22 cellular contexts compared by ENCODE assay signal in the genomic region with DNA sequence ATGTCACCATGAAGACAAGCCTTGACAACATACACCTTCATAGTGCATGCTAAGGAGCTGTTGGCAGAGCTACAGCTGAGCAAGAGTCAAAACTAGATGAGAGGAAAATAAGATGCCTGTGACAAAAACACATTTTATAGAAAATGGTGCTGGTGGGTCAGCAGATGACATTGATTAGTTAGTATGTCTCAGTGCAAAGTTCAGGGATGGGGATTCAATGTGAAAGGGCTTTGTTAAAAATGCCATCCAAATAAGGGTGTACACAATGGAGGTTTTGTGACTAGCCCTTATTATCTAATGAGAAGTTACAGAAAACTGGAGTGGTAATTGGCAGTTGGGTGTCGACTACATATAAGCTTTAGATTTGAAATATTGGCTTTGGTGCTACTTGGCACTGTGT.
A peak's percentile ranks its signal among the peaks of the same experiment; 100 is the strongest.
DNase-seq lines count a peak whose midpoint lies in the region; FAIRE-seq and TF ChIP-seq lines count a peak whose summit lies in the region.
"Had no signal": no experiment of that assay in that cellular context is flagged by ENCODE, and none has a peak within 500 bp of the region (broad histone marks: within the 10 kb centered on the region; RNA-seq: fewer than 3 reads in every experiment).

No MANE protein-coding gene starts in this region.

- H3K4me3 Mint-ChIP-seq in CD14-positive monocyte, result no peak overlapping the region
- H3K4me3 Mint-ChIP-seq: B cell; CD4-positive, CD25-positive, alpha-beta regulatory T cell; CD8-positive, alpha-beta memory T cell; GM23338 had no signal

- peaks cover 0 to 9% (median 5%) of the 10 kb centered on the region in 7 donors for H3K9me3 Mint-ChIP-seq in CD14-positive monocyte
- H3K9me3 Mint-ChIP-seq: CD4-positive, CD25-positive, alpha-beta regulatory T cell; GM23338 had no signal

- no peak for FAIRE-seq in urothelium cell line (lab: Jason Lieb, UNC)
- FAIRE-seq: G401.6, GM12892, GM18507, H54 had no signal

- DNase-seq in NCI-H69 (lab: John Stamatoyannopoulos, UW) (peak; percentile 24), adipocyte (ENCODE audit: low read depth) (no peak), globus pallidus (ENCODE audit: low spot score) (peak; percentile 42), pons (ENCODE audit: low spot score) (peak; percentile 70), CD14-positive monocyte (ENCODE audit: low spot score) (no peak), urothelium cell line (ENCODE audit: low spot score) (no peak), GM23248 (no peak)
- DNase-seq: CD4-positive, CD25-positive, alpha-beta regulatory T cell; CD8-positive, alpha-beta memory T cell; COR-L47; DMS 273 treated with DMSO at 0.1 percent for 48 hours; DMS53; HCEC 1CT had no signal

- H3K36me3 Mint-ChIP-seq in CD14-positive monocyte, result peaks cover 8 to 9% of the 10 kb centered on the region in 2 donors
- H3K36me3 Mint-ChIP-seq: CD4-positive, CD25-positive, alpha-beta regulatory T cell; IgD-negative memory B cell had no signal

- in situ Hi-C loops in GM23248 (cut with MboI), result no loop called here

- H4K20me1 ChIP-seq in GM23248 (ENCODE audit: insufficient read depth), result no peaks in the 10 kb centered on the region

- peaks cover 37 to 44% (median 39%) of the 10 kb centered on the region in 3 donors for H3K27me3 Mint-ChIP-seq in CD14-positive monocyte (ENCODE audit: low read depth in 3 of 3)

- H3K4me1 ChIP-seq in adipocyte (ENCODE audit: control insufficient read depth, insufficient read depth, low read length) (peaks cover 37% of the 10 kb centered on the region), GM23248 (ENCODE audit: insufficient read depth) (peaks cover 18% of the 10 kb centered on the region)

- no peaks in the 10 kb centered on the region for H3K9me3 ChIP-seq in adipocyte (ENCODE audit: control insufficient read depth, low read length)
- H3K9me3 ChIP-seq in GM23248 (ENCODE audit: low read depth), result no peaks in the 10 kb centered on the region

- H3K9ac ChIP-seq in adipocyte (ENCODE audit: low read length), result peak overlapping the region; percentile 2
- no peak overlapping the region for H3K9ac ChIP-seq in GM23248
- H3K9ac ChIP-seq: BLaER1 treated with 17β-estradiol and CSF1 and Interleukin-3, amounts not matched to agents 10 nM and 100 nM had no signal

- peaks cover 14% of the 10 kb centered on the region; the same call in 1 of the 2 replicates for H3F3A ChIP-seq in GM23248 (ENCODE audit: insufficient read depth)

- no peak overlapping the region for H2AFZ ChIP-seq in GM23248
- H2AFZ ChIP-seq: GM23338 had no signal

- no peak overlapping the region for H3K4me2 ChIP-seq in GM23248 (ENCODE audit: unreplicated experiment)
- H3K4me2 ChIP-seq: BLaER1 treated with 17β-estradiol and CSF1 and Interleukin-3, amounts not matched to agents 10 nM and 100 nM; GM23338 had no signal

- WGBS in GM23248 (ENCODE audit: low coverage in 1 of 2, low lambda C conversion rate in 2 of 2, missing lambda C conversion rate in 2 of 2), 2 experiments, result 92 to 95% methylated on average over 1 of the region's 1 CpG

- no peaks in the 10 kb centered on the region for H3K9me2 ChIP-seq in GM23248 (ENCODE audit: insufficient read depth)

- H3K27ac Mint-ChIP-seq in CD14-positive monocyte, result no peak overlapping the region
- H3K27ac Mint-ChIP-seq: B cell; CD4-positive, CD25-positive, alpha-beta regulatory T cell; CD8-positive, alpha-beta memory T cell; GM23338; IgD-negative memory B cell had no signal

- no peaks in the 10 kb centered on the region for H3K27me3 ChIP-seq in adipocyte (replicated peaks; ENCODE audit: control insufficient read depth, insufficient read depth, low read length)
- H3K27me3 ChIP-seq in GM23248 (replicated peaks; ENCODE audit: insufficient read depth), result no peaks in the 10 kb centered on the region

- intact Hi-C loops in CD14-positive monocyte (cut with micrococcal nuclease), result no loop called here

- no peak for TF ChIP-seq CTCF in CD14-positive monocyte (IDR thresholded peaks at IDR 0.05)

- no peak overlapping the region for H3K4me3 ChIP-seq in adipocyte (ENCODE audit: low read length)
- no peak overlapping the region for H3K4me3 ChIP-seq in GM23248
- H3K4me3 ChIP-seq: BLaER1 treated with 17β-estradiol and CSF1 and Interleukin-3, amounts not matched to agents 10 nM and 100 nM; GM23338 had no signal

- no peaks in the 10 kb centered on the region for H3K79me2 ChIP-seq in GM23248 (ENCODE audit: insufficient read depth)

- H3K4me1 Mint-ChIP-seq in CD14-positive monocyte, result peaks cover 21% of the 10 kb centered on the region

- H3K36me3 ChIP-seq in adipocyte (ENCODE audit: control insufficient read depth, insufficient read depth, low read length, severe bottlenecking) (no peaks in the 10 kb centered on the region), GM23248 (ENCODE audit: low read depth) (no peaks in the 10 kb centered on the region)
- H3K36me3 ChIP-seq: BLaER1 treated with 17β-estradiol and CSF1 and Interleukin-3, amounts not matched to agents 10 nM and 100 nM had no signal

- H3K27ac ChIP-seq in GM23248, result no peak overlapping the region
- H3K27ac ChIP-seq: BLaER1 treated with 17β-estradiol and CSF1 and Interleukin-3, amounts not matched to agents 10 nM and 100 nM; HL-60 had no signal

Comparison
In these comparisons a context has a peak if more than half of its experiments do, and no peak if none do; other contexts are left out.
1. DNase-seq: peak in NCI-H69 (single experiment), globus pallidus (single experiment) and pons (single experiment); none in adipocyte (single experiment), CD14-positive monocyte (single experiment), urothelium cell line (single experiment) and GM23248 (single experiment).